19 cellular contexts compared by ENCODE assay signal in the genomic region with DNA sequence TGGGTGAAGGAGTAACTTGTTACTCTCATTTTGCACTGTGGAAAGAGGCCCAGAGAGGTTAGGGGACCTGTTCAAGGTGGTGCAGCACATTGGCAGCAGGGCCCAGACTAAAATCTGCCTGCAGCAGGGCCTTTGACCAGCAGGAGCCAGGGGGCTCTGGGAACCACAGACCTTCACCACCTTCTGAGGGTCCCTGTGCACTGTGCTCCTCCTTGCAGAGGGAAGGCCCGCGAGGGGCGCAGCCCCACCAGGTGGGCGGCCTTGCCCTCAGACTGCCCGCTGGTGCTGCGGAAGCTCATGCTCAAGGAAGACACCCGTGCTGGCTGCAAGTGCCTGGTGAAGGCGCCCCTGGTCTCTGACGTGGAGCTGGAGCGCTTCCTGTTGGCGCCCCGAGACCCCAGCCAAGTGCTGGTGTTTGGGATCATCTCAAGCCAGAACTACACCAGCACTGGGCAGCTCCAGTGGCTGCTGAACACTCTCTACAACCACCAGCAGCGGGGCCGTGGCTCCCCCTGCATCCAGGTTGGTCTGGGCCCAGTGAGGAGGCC.
"Had no signal": no experiment of that assay in that cellular context is flagged by ENCODE, and none has a peak within 500 bp of the region (broad histone marks: within the 10 kb centered on the region; RNA-seq: fewer than 3 reads in every experiment).

No MANE protein-coding gene starts in this region.

- H3K27ac Mint-ChIP-seq: dendritic cell treated with granulocyte-macrophage colony-stimulating factor and Interleukin-4, amounts not matched to agents 40 ng/mL and 50 ng/mL, for 4 days; natural killer cell; neural progenitor cell; stimulated activated naive CD8-positive, alpha-beta T cell treated with anti-CD3 and anti-CD28 coated beads, Interleukin-15, amount 100 ng/mL, for 72 hours had no signal

- H3K9me3 ChIP-seq: colonic mucosa, lower lobe of right lung, ovary, psoas muscle, sigmoid colon, transverse colon had no signal

- H3K9me3 Mint-ChIP-seq: dendritic cell treated with granulocyte-macrophage colony-stimulating factor and Interleukin-4, amounts not matched to agents 40 ng/mL and 50 ng/mL, for 4 days; neural progenitor cell had no signal

- H3K36me3 ChIP-seq: colonic mucosa, lower lobe of right lung, neural progenitor cell, ovary, sigmoid colon, suprapubic skin, transverse colon had no signal

- H3K9ac ChIP-seq: neural progenitor cell had no signal

- H3K4me3 ChIP-seq: colonic mucosa, lower lobe of right lung, neural progenitor cell, ovary, psoas muscle, sigmoid colon, suprapubic skin, transverse colon had no signal

- DNase-seq: central memory CD4-positive, alpha-beta T cell; colonic mucosa; effector CD8-positive, alpha-beta T cell; erythroblast; left ventricle myocardium superior; lower lobe of right lung; natural killer cell; nucleus accumbens; ovary; posterior cingulate gyrus; psoas muscle; right cardiac atrium; sigmoid colon; stimulated activated naive CD4-positive, alpha-beta T cell; stimulated activated naive CD8-positive, alpha-beta T cell treated with anti-CD3 and anti-CD28 coated beads, Interleukin-15, amount 100 ng/mL, for 72 hours; transverse colon had no signal

- H3K27me3 Mint-ChIP-seq: stimulated activated naive CD8-positive, alpha-beta T cell treated with anti-CD3 and anti-CD28 coated beads, Interleukin-15, amount 100 ng/mL, for 72 hours had no signal

- H3K36me3 Mint-ChIP-seq: natural killer cell, neural progenitor cell had no signal

- H3K4me3 Mint-ChIP-seq: dendritic cell treated with granulocyte-macrophage colony-stimulating factor and Interleukin-4, amounts not matched to agents 40 ng/mL and 50 ng/mL, for 4 days; natural killer cell; neural progenitor cell; stimulated activated naive CD8-positive, alpha-beta T cell treated with anti-CD3 and anti-CD28 coated beads, Interleukin-15, amount 100 ng/mL, for 72 hours had no signal

- ATAC-seq: psoas muscle; stimulated activated naive CD8-positive, alpha-beta T cell treated with anti-CD3 and anti-CD28 coated beads, Interleukin-15, amount 100 ng/mL, for 72 hours had no signal

- H3K27ac ChIP-seq: colonic mucosa, lower lobe of right lung, neural progenitor cell, ovary, psoas muscle, sigmoid colon, suprapubic skin, transverse colon had no signal

- H3K4me1 ChIP-seq: colonic mucosa, lower lobe of right lung, neural progenitor cell, psoas muscle, sigmoid colon, suprapubic skin, transverse colon had no signal

- H3K4me2 ChIP-seq: neural progenitor cell had no signal

- H3K27me3 ChIP-seq: colonic mucosa, neural progenitor cell, ovary, sigmoid colon, suprapubic skin, transverse colon had no signal

- H2AFZ ChIP-seq: neural progenitor cell had no signal
